1 cellular context compared by ENCODE assay signal in genomic region chr5:6302099-6302498, GRCh38.
TF ChIP-seq lines count a peak whose summit lies in the region.

No MANE protein-coding gene starts in this region.

TF ChIP-seq in HepG2, 621 proteins besides CTCF, POLR2A, EP300 and RAD21 (continued from another document):
- TF ChIP-seq THAP9 (CRISPR knock-in tag; IDR thresholded peaks at IDR 0.05; ENCODE audit: borderline replicate concordance) (no peak), ISX (CRISPR knock-in tag; conservative IDR thresholded peaks at IDR 0.05) (no peak)
